In genomic region chr5:151058891-151059611, GRCh38 we compare ENCODE assay signal across 9 cellular contexts. TPM values are rescaled to one million over a fixed set of nuclear protein-coding genes. Genes with fewer than 3 reads are reported as not detected.
DNase-seq lines count a peak whose midpoint lies in the region; ATAC-seq and TF ChIP-seq lines count a peak whose summit lies in the region.
"Had no signal": no experiment of that assay in that cellular context is flagged by ENCODE, and none has a peak within 500 bp of the region (broad histone marks: within the 10 kb centered on the region; RNA-seq: fewer than 3 reads in every experiment).

No MANE protein-coding gene starts in this region.

- H3K27ac ChIP-seq in SJCRH30 (0 out of 2 replicates have a peak overlapping the region, but pooled peaks have one; percentile 8), stomach (peak overlapping the region in 4 of 5 donors; percentile 57 to 74 (median 68))

- no peak for TF ChIP-seq POLR2A in stomach (IDR thresholded peaks at IDR 0.05)

- no peak for TF ChIP-seq CTCF in stomach (IDR thresholded peaks at IDR 0.05)

- no peak for TF ChIP-seq EP300 in stomach (IDR thresholded peaks at IDR 0.05)

- H3K36me3 ChIP-seq in SJCRH30 (peaks cover 25% of the 10 kb centered on the region), stomach (peaks cover 73 to 98% (median 95%) of the 10 kb centered on the region in 4 donors)

- 86 to 92% (median 91%) methylated on average over 8 of the region's 8 CpGs for WGBS in stomach, 5 donors

- POLR2A ChIA-PET in activated CD4-positive, alpha-beta T cell treated with anti-CD3 and anti-CD28 coated beads, Interleukin-2, amount 10 ng/mL, durations not matched to agents 7 days and 5 days (lab: Charles Lee): interaction anchor here (0.5 kb wide), 1 partner anchor 27 kb away, joined by 3 read pairs; no protein-coding TSS in a partner anchor

- intact Hi-C loops in left ventricle myocardium superior (cut with micrococcal nuclease): loop anchor here (5.0 kb wide), 1 partner anchor 53 kb away; no protein-coding TSS in a partner anchor
- intact Hi-C loops in stomach (cut with DNase I; ENCODE audit: low total_unique reads): loop anchor here (10.0 kb wide), 1 partner anchor 186 kb away; no protein-coding TSS in a partner anchor

- peaks cover 64% of the 10 kb centered on the region for H3K36me3 Mint-ChIP-seq in activated CD4-positive, alpha-beta T cell treated with anti-CD3 and anti-CD28 coated beads, Interleukin-2, amount 10 ng/mL, durations not matched to agents 7 days and 5 days (ENCODE audit: low read depth)

- H3K4me3 Mint-ChIP-seq in activated CD4-positive, alpha-beta T cell treated with anti-CD3 and anti-CD28 coated beads, Interleukin-2, amount 10 ng/mL, durations not matched to agents 7 days and 5 days: peak overlapping the region; percentile 44

- no peaks in the 10 kb centered on the region for H3K9me3 Mint-ChIP-seq in activated CD4-positive, alpha-beta T cell treated with anti-CD3 and anti-CD28 coated beads, Interleukin-2, amount 10 ng/mL, durations not matched to agents 7 days and 5 days

- peaks cover 28% of the 10 kb centered on the region for H3K4me1 Mint-ChIP-seq in activated CD4-positive, alpha-beta T cell treated with anti-CD3 and anti-CD28 coated beads, Interleukin-2, amount 10 ng/mL, durations not matched to agents 7 days and 5 days

- H3K27me3 ChIP-seq in SJCRH30 (no peaks in the 10 kb centered on the region), stomach (no peaks in the 10 kb centered on the region)
- H3K27me3 ChIP-seq: adrenal gland had no signal

- peak overlapping the region; percentile 86 for H3K27ac Mint-ChIP-seq in activated CD4-positive, alpha-beta T cell treated with anti-CD3 and anti-CD28 coated beads, Interleukin-2, amount 10 ng/mL, durations not matched to agents 7 days and 5 days

- no peak overlapping the region for H3K4me3 ChIP-seq in SJCRH30
- H3K4me3 ChIP-seq in stomach: no peak overlapping the region
- H3K4me3 ChIP-seq: adrenal gland had no signal

- H3K4me1 ChIP-seq in SJCRH30 (peaks cover 11% of the 10 kb centered on the region; the same call in 1 of the 2 replicates), stomach (peaks cover 31 to 81% (median 40%) of the 10 kb centered on the region in 4 donors)

- CTCF ChIA-PET in activated CD4-positive, alpha-beta T cell treated with anti-CD3 and anti-CD28 coated beads, Interleukin-2, amount 10 ng/mL, durations not matched to agents 7 days and 5 days (lab: Charles Lee): interaction anchor here (0.7 to 3.0 kb wide), 5 partner anchors 9 to 67 kb away, joined by 3 to 11 read pairs (median 3); no protein-coding TSS in a partner anchor

- ATAC-seq in left ventricle myocardium superior: peak; percentile 21
- no peak for ATAC-seq in GM18861 (IDR thresholded peaks at IDR 0.05; ENCODE audit: unreplicated experiment)

- no peaks in the 10 kb centered on the region for H3K27me3 Mint-ChIP-seq in activated CD4-positive, alpha-beta T cell treated with anti-CD3 and anti-CD28 coated beads, Interleukin-2, amount 10 ng/mL, durations not matched to agents 7 days and 5 days

- H3K9me3 ChIP-seq in SJCRH30 (replicated peaks) (no peaks in the 10 kb centered on the region), stomach (no peaks in the 10 kb centered on the region)
- H3K9me3 ChIP-seq: adrenal gland had no signal

- no peak for DNase-seq in activated CD4-positive, alpha-beta T cell treated with anti-CD3 and anti-CD28 coated beads, Interleukin-2, amount 10 ng/mL, durations not matched to agents 7 days and 5 days
- DNase-seq in activated CD4-positive, alpha-beta T cell treated with anti-CD3 and anti-CD28 coated beads for 48 hours: no peak
- no peak for DNase-seq in SJCRH30
- DNase-seq in left ventricle myocardium superior: no peak
- DNase-seq in stomach: no peak
- DNase-seq in 8988T: no peak
- no peak for DNase-seq in NCI-H526 (lab: John Stamatoyannopoulos, UW)

RNA-seq across cellular contexts. Expression of gene TNIP1, which starts 21.8 kb away (rescaled TPM):
- 100 to 1,000 TPM; 127 TPM for total RNA-seq in activated CD4-positive, alpha-beta T cell treated with anti-CD3 and anti-CD28 coated beads, Interleukin-2, amount 10 ng/mL, durations not matched to agents 7 days and 5 days
- 56.3 and 57.4 TPM in 2 replicates for total RNA-seq in SJCRH30 (2014; rRNA removed; shearing (Covaris generic))
- total RNA-seq in left ventricle myocardium superior: 137 TPM
- 100 to 1,000 TPM in 3 of 5 donors, 10 to 100 TPM in 2; 67.4 to 136 (median 118) TPM for total RNA-seq in stomach
- polyA plus RNA-seq in stomach: 100 to 1,000 TPM in 1 of 3 donors, 10 to 100 TPM in 2; 45.1 to 122 (median 90.8) TPM

RNA-seq across cellular contexts. Expression of gene GPX3, which starts 38.7 kb away (rescaled TPM):
- not detected for total RNA-seq in activated CD4-positive, alpha-beta T cell treated with anti-CD3 and anti-CD28 coated beads, Interleukin-2, amount 10 ng/mL, durations not matched to agents 7 days and 5 days
- total RNA-seq in SJCRH30 (2014; rRNA removed; shearing (Covaris generic)): 3.3 and 4.0 TPM in 2 replicates
- total RNA-seq in left ventricle myocardium superior: 537 TPM
- total RNA-seq in stomach: 100 to 1,000 TPM in 4 of 5 donors, 10 to 100 TPM in 1; 70.5 to 828 (median 245) TPM
- 100 to 1,000 TPM; 232 to 715 (median 360) TPM for polyA plus RNA-seq in stomach

Comparison
In these comparisons a context has a peak if more than half of its experiments do, and no peak if none do; other contexts are left out.
1. RNA of gene GPX3, which starts 38.7 kb away (total RNA-seq): 537 TPM in left ventricle myocardium superior (single experiment) and 70.5 to 828 TPM in stomach; 3.3 to 4.0 TPM in SJCRH30 and not detected in activated CD4-positive, alpha-beta T cell treated with anti-CD3 and anti-CD28 coated beads, Interleukin-2, amount 10 ng/mL, durations not matched to agents 7 days and 5 days; every median in the first group is over 10 times any median in the second.